ENCODE assay signal across 22 cellular contexts in genomic region chr12:62779488-62779887, GRCh38.
"Had no signal": no experiment of that assay in that cellular context is flagged by ENCODE, and none has a peak within 500 bp of the region (broad histone marks: within the 10 kb centered on the region; RNA-seq: fewer than 3 reads in every experiment).

No MANE protein-coding gene starts in this region.

- DNase-seq: IMR-90, Karpas-422, KG1, MG63, NCI-H1092, NCI-H1105 treated with DMSO at 0.1 percent for 48 hours, NCI-H1417 treated with DMSO at 0.1 percent for 48 hours, NCI-H146, NCI-H1694 treated with DMSO at 0.1 percent for 48 hours, NCI-H1930, NCI-H2081, NCI-H2107, NCI-H2227 treated with DMSO at 0.1 percent for 48 hours, NCI-H446, NCI-H510A, NCI-H524 treated with DMSO at 0.1 percent for 48 hours, Right ventricle myocardium superior, RPMI8226, SIG-M5 had no signal

- FAIRE-seq: RCC 7860 had no signal

- H3K9me3 ChIP-seq: MG63, SJSA1 had no signal

- H3K27me3 ChIP-seq: MG63, SJSA1 had no signal

- H3K4me3 ChIP-seq: MG63, SJSA1, SK-N-MC had no signal

- H3K27ac ChIP-seq: SJSA1, SK-N-MC had no signal

- H3K36me3 ChIP-seq: MG63, SJSA1 had no signal
